ENCODE assay signal across 8 cellular contexts in the genomic region with DNA sequence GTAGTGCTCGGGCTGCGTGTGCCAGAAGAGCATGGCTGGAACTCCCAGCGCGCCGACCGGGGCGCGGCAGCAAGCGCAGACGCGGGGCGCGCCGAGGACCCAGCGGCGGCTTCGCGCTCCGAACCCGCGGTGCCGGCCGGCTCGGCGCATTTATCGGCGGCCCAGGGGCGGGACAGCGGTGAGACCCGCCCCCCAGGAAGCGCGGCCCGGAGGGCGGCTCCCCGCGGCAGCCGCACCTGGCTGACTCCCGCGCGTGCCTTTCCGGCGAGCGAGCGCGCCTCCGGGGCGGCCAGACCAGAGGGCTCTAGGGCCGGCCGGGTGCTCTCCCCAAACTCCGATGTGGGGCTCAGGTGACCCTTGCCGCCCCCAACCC. TPM values are rescaled to one million over a fixed set of nuclear protein-coding genes. Genes with fewer than 3 reads are reported as not detected.
A peak's percentile ranks its signal among the peaks of the same experiment; 100 is the strongest.
DNase-seq lines count a peak whose midpoint lies in the region; ATAC-seq and TF ChIP-seq lines count a peak whose summit lies in the region.

A gene with protein sequence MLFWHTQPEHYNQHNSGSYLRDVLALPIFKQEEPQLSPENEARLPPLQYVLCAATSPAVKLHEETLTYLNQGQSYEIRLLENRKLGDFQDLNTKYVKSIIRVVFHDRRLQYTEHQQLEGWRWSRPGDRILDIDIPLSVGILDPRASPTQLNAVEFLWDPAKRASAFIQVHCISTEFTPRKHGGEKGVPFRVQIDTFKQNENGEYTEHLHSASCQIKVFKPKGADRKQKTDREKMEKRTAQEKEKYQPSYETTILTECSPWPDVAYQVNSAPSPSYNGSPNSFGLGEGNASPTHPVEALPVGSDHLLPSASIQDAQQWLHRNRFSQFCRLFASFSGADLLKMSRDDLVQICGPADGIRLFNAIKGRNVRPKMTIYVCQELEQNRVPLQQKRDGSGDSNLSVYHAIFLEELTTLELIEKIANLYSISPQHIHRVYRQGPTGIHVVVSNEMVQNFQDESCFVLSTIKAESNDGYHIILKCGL (minus strand): TSS at position 126 of the 373 bp plus-strand sequence. CDS start 93 bp downstream, at position 33.

- H3K27me3 Mint-ChIP-seq in activated T-cell treated with anti-CD3 and anti-CD28 coated beads, Interleukin-2, amount 50 U/mL, for 72 hours (ENCODE audit: low read depth): peaks cover 39% of the 10 kb centered on the region

- H3K4me2 ChIP-seq in SK-N-SH (no peak within 1 kb of the TSS), KMS-11 (peak within 1 kb of the TSS; percentile 39; the same call in 1 of the 2 replicates)

- H3K36me3 ChIP-seq in SK-N-SH (replicated peaks in 1 of 2; ENCODE audit: control insufficient read depth in 1 of 2, insufficient read depth in 2 of 2, low read length in 1 of 2) (no peaks in the 10 kb centered on the region), KMS-11 (ENCODE audit: insufficient read depth) (no peaks in the 10 kb centered on the region), iPS-15b (ENCODE audit: control insufficient read depth, insufficient read depth, low read length) (no peaks in the 10 kb centered on the region)

- H4K20me1 ChIP-seq in SK-N-SH (ENCODE audit: insufficient read depth): no peaks in the 10 kb centered on the region
- H4K20me1 ChIP-seq in KMS-11 (ENCODE audit: insufficient read depth): no peaks in the 10 kb centered on the region

- CTCF ChIA-PET in SK-N-SH (lab: Yijun Ruan, JAX): interaction anchor here (1.1 to 1.4 kb wide), 2 partner anchors 11 to 12 kb away, joined by 3 read pairs; no protein-coding TSS in a partner anchor

- no peak within 1 kb of the TSS for H3K27ac Mint-ChIP-seq in activated T-cell treated with anti-CD3 and anti-CD28 coated beads, Interleukin-2, amount 50 U/mL, for 72 hours

- no peaks in the 10 kb centered on the region for H3F3A ChIP-seq in SK-N-SH (replicated peaks; ENCODE audit: insufficient read depth)

- DNase-seq in SK-N-SH (no peak), cerebellar cortex (ENCODE audit: low spot score) (no peak)
- peak; percentile 31 to 41 for DNase-seq in activated T-cell treated with anti-CD3 and anti-CD28 coated beads, Interleukin-2, amount 50 U/mL, for 72 hours
- no peak for DNase-seq in NK-92 treated with Interleukin-12 subunit alpha and Interleukin-12 subunit beta, amount 100 ng/mL, for 24 hours (lab: John Stamatoyannopoulos, UW)

- H3K79me2 ChIP-seq in SK-N-SH (ENCODE audit: insufficient read depth) (no peaks in the 10 kb centered on the region), KMS-11 (ENCODE audit: insufficient read depth, low read depth) (no peaks in the 10 kb centered on the region)

- no peaks in the 10 kb centered on the region for H3K9me3 ChIP-seq in SK-N-SH
- no peaks in the 10 kb centered on the region for H3K9me3 ChIP-seq in iPS-15b (ENCODE audit: control insufficient read depth, insufficient read depth, low read length)

- WGBS in SK-N-SH (ENCODE audit: low lambda C conversion rate): 0% methylated on average over 5 of the region's 51 CpGs

- POLR2A ChIA-PET in SK-N-SH (lab: Yijun Ruan, JAX): no interaction called here

- peak within 1 kb of the TSS; percentile 75 to 86 for H3K4me3 Mint-ChIP-seq in activated T-cell treated with anti-CD3 and anti-CD28 coated beads, Interleukin-2, amount 50 U/mL, for 72 hours

- H3K36me3 Mint-ChIP-seq in activated T-cell treated with anti-CD3 and anti-CD28 coated beads, Interleukin-2, amount 50 U/mL, for 72 hours (ENCODE audit: insufficient read depth in 2 of 2): peaks cover 0 to 2% of the 10 kb centered on the region in 2 donors

- peaks cover 6% of the 10 kb centered on the region for H3K4me1 Mint-ChIP-seq in activated T-cell treated with anti-CD3 and anti-CD28 coated beads, Interleukin-2, amount 50 U/mL, for 72 hours (ENCODE audit: low read depth)

- H2AFZ ChIP-seq in SK-N-SH (ENCODE audit: low read depth) (no peak within 1 kb of the TSS), KMS-11 (ENCODE audit: low read depth) (peak within 1 kb of the TSS; percentile 91)

- TF ChIP-seq RAD21 in SK-N-SH (IDR thresholded peaks at IDR 0.05; ENCODE audit: low read length): no peak

- no peak within 1 kb of the TSS for H3K27ac ChIP-seq in SK-N-SH (ENCODE audit: low read depth in 2 of 2, low read length in 1 of 2)
- no peak within 1 kb of the TSS for H3K27ac ChIP-seq in KMS-11
- peak within 1 kb of the TSS in 20 of 21 experiments; percentile 5 to 82 (median 62) for H3K27ac ChIP-seq in skin epidermis

- H3K9me3 Mint-ChIP-seq in activated T-cell treated with anti-CD3 and anti-CD28 coated beads, Interleukin-2, amount 50 U/mL, for 72 hours: no peaks in the 10 kb centered on the region

- no peak within 1 kb of the TSS for H3K9ac ChIP-seq in SK-N-SH
- H3K9ac ChIP-seq in KMS-11: peak within 1 kb of the TSS; percentile 46; the same call in 1 of the 2 replicates
- no peak within 1 kb of the TSS for H3K9ac ChIP-seq in iPS-15b (ENCODE audit: low read depth, low read length)

- peaks cover 0 to 3% of the 10 kb centered on the region in 2 experiments; a peak in 1 of 4 replicates for H3K4me1 ChIP-seq in SK-N-SH (ENCODE audit: control insufficient read depth in 1 of 2, insufficient read depth in 2 of 2, low read depth in 1 of 2, low read length in 1 of 2)
- H3K4me1 ChIP-seq in KMS-11 (ENCODE audit: low read depth, poor library complexity, severe bottlenecking): no peaks in the 10 kb centered on the region
- H3K4me1 ChIP-seq in iPS-15b (ENCODE audit: control insufficient read depth, insufficient read depth, low read length): peaks cover 5% of the 10 kb centered on the region

- no peak for TF ChIP-seq EP300 in SK-N-SH (IDR thresholded peaks at IDR 0.05; ENCODE audit: borderline replicate concordance in 1 of 2, low read depth in 1 of 2, low read length in 1 of 2)

- peaks cover 37% of the 10 kb centered on the region; the same call in 1 of the 2 replicates for H3K27me3 ChIP-seq in SK-N-SH (ENCODE audit: insufficient read depth)
- no peaks in the 10 kb centered on the region for H3K27me3 ChIP-seq in KMS-11 (ENCODE audit: insufficient read depth, low read depth)
- H3K27me3 ChIP-seq in iPS-15b (ENCODE audit: control insufficient read depth, insufficient read depth, low read length): peaks cover 29% of the 10 kb centered on the region

- H3K4me3 ChIP-seq in SK-N-SH (ENCODE audit: low read depth in 2 of 2, low read length in 1 of 2) (peak within 1 kb of the TSS in 1 of 2 experiments; percentile 36; a peak in 1 of 4 replicates), KMS-11 (IDR thresholded peaks at IDR 0.05; ENCODE audit: insufficient read depth, low read depth, low read length) (peak within 1 kb of the TSS; percentile 34), iPS-15b (ENCODE audit: low read depth, low read length) (peak within 1 kb of the TSS; percentile 60), skin epidermis (peak within 1 kb of the TSS; percentile 46 to 66 (median 54))

- no peak for TF ChIP-seq CTCF in SK-N-SH (IDR thresholded peaks at IDR 0.05)
- no peak for TF ChIP-seq CTCF in KMS-11 (conservative IDR thresholded peaks at IDR 0.05; ENCODE audit: low read depth, low read length)

- no peaks in the 10 kb centered on the region for H3K9me2 ChIP-seq in SK-N-SH

- no peak for ATAC-seq in SK-N-SH treated with all-trans-retinoic acid at 6 μM for 48 hours
- ATAC-seq in activated T-cell treated with anti-CD3 and anti-CD28 coated beads, Interleukin-2, amount 50 U/mL, for 72 hours (replicated peaks in 1 of 2): peak; percentile 77

TF ChIP-seq in SK-N-SH, 30 proteins besides CTCF, POLR2A, EP300 and RAD21:
- TF ChIP-seq FOXM1 (IDR thresholded peaks at IDR 0.05; ENCODE audit: low read depth): no peak
- TF ChIP-seq NRF1 (IDR thresholded peaks at IDR 0.05; ENCODE audit: low read depth, low read length): 0 out of 2 replicates have a peak, but pooled peaks have one; percentile 10

TF ChIP-seq in SK-N-SH treated with all-trans-retinoic acid at 6 μM for 48 hours, 23 proteins besides CTCF, POLR2A, EP300 and RAD21 (continues in another document):
- TF ChIP-seq ZFP3 (CRISPR knock-in tag; IDR thresholded peaks at IDR 0.05): no peak
- TF ChIP-seq, protein P1, sequence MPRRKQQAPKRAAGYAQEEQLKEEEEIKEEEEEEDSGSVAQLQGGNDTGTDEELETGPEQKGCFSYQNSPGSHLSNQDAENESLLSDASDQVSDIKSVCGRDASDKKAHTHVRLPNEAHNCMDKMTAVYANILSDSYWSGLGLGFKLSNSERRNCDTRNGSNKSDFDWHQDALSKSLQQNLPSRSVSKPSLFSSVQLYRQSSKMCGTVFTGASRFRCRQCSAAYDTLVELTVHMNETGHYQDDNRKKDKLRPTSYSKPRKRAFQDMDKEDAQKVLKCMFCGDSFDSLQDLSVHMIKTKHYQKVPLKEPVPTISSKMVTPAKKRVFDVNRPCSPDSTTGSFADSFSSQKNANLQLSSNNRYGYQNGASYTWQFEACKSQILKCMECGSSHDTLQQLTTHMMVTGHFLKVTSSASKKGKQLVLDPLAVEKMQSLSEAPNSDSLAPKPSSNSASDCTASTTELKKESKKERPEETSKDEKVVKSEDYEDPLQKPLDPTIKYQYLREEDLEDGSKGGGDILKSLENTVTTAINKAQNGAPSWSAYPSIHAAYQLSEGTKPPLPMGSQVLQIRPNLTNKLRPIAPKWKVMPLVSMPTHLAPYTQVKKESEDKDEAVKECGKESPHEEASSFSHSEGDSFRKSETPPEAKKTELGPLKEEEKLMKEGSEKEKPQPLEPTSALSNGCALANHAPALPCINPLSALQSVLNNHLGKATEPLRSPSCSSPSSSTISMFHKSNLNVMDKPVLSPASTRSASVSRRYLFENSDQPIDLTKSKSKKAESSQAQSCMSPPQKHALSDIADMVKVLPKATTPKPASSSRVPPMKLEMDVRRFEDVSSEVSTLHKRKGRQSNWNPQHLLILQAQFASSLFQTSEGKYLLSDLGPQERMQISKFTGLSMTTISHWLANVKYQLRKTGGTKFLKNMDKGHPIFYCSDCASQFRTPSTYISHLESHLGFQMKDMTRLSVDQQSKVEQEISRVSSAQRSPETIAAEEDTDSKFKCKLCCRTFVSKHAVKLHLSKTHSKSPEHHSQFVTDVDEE (CRISPR knock-in tag; IDR thresholded peaks at IDR 0.05): no peak
- TF ChIP-seq ZNF565 (CRISPR knock-in tag; conservative IDR thresholded peaks at IDR 0.05; ENCODE audit: low read depth): no peak
- no peak for TF ChIP-seq ESRRG (CRISPR knock-in tag; IDR thresholded peaks at IDR 0.05)
- no peak for TF ChIP-seq ZNF8 (CRISPR knock-in tag; IDR thresholded peaks at IDR 0.05)
- no peak for TF ChIP-seq ZFP30 (CRISPR knock-in tag; IDR thresholded peaks at IDR 0.05)
- TF ChIP-seq PPARA (CRISPR knock-in tag; IDR thresholded peaks at IDR 0.05; ENCODE audit: borderline replicate concordance): no peak
- no peak for TF ChIP-seq CSDC2 (CRISPR knock-in tag; IDR thresholded peaks at IDR 0.05)
- no peak for TF ChIP-seq SNAI2 (CRISPR knock-in tag; IDR thresholded peaks at IDR 0.05)
- TF ChIP-seq RARB (CRISPR knock-in tag; IDR thresholded peaks at IDR 0.05): no peak

RNA-seq across cellular contexts. Expression of the gene that starts here (rescaled TPM):
- polyA plus RNA-seq in SK-N-SH (2012; rRNA removed): not detected in 2 replicates
- polyA plus RNA-seq in SK-N-SH (2012; cell fraction: cytosol; rRNA removed): not detected in 2 replicates
- polyA plus RNA-seq in SK-N-SH (2012; cell fraction: nucleus; rRNA removed): not detected in 2 replicates
- total RNA-seq in activated T-cell treated with anti-CD3 and anti-CD28 coated beads, Interleukin-2, amount 50 U/mL, for 72 hours: under 1 TPM; 0.10 to 0.16 TPM

Comparison
In these comparisons a context has a peak if more than half of its experiments do, and no peak if none do; other contexts are left out.
1. Peak in DNase-seq and ATAC-seq in activated T-cell treated with anti-CD3 and anti-CD28 coated beads, Interleukin-2, amount 50 U/mL, for 72 hours; RNA of the gene not detected or under 1 TPM.
2. H3K27ac ChIP-seq: peak in skin epidermis (20 of 21); none in SK-N-SH (0 of 2) and KMS-11 (single experiment).